In genomic region chr7:76428868-76429805, GRCh38 we compare ENCODE assay signal across 13 cellular contexts. TPM values are rescaled to one million over a fixed set of nuclear protein-coding genes. Genes with fewer than 3 reads are reported as not detected.
DNase-seq lines count a peak whose midpoint lies in the region; TF ChIP-seq lines count a peak whose summit lies in the region.
"Had no signal": no experiment of that assay in that cellular context is flagged by ENCODE, and none has a peak within 500 bp of the region (broad histone marks: within the 10 kb centered on the region; RNA-seq: fewer than 3 reads in every experiment).

No MANE protein-coding gene starts in this region.

- peaks cover 2% of the 10 kb centered on the region for H3K4me1 Mint-ChIP-seq in Calu3 (ENCODE audit: low read depth, unreplicated experiment)

- no peak overlapping the region for H3K4me3 Mint-ChIP-seq in Calu3 (ENCODE audit: low read depth, unreplicated experiment)
- H3K4me3 Mint-ChIP-seq: stimulated activated naive CD8-positive, alpha-beta T cell treated with anti-CD3 and anti-CD28 coated beads, Interleukin-15, Interleukin-2, amounts not matched to agents 100 ng/mL and 50 ng/mL, for 24 hours had no signal

- in situ Hi-C loops in astrocyte of the spinal cord (cut with HindIII; ENCODE audit: low sequenced_read_pairs): no loop called here

- H3K36me3 Mint-ChIP-seq in Calu3 (ENCODE audit: insufficient read depth, unreplicated experiment): peaks cover 6% of the 10 kb centered on the region

- BruUV-seq in Calu3 (replicated peaks; lab: Mats Ljungman, UMichigan): no TSS peak

- intact Hi-C loops in Calu3 (cut with micrococcal nuclease; ENCODE audit: unreplicated experiment): no loop called here

- CTCF ChIA-PET in Calu3 (lab: Charles Lee): interaction anchor here (0.6 kb wide), 1 partner anchor 17 kb away, joined by 3 read pairs; no protein-coding TSS in a partner anchor

- H3K4me3 ChIP-seq in astrocyte of the spinal cord (ENCODE audit: low read depth, low read length) (no peak overlapping the region), coronary artery (no peak overlapping the region)
- H3K4me3 ChIP-seq: BLaER1, gastroesophageal sphincter had no signal

- DNase-seq in AG08395 (ENCODE audit: low spot score) (peak; percentile 22), LHCN-M2 (ENCODE audit: low read depth) (peak; percentile 91), astrocyte of the spinal cord (ENCODE audit: low read depth, low spot score) (peak; percentile 16), kidney tubule cell (ENCODE audit: low spot score) (peak; percentile 13), Calu3 (no peak), coronary artery (ENCODE audit: low spot score) (no peak), DMS53 treated with DMSO at 0.1 percent for 48 hours (lab: John Stamatoyannopoulos, UW; ENCODE audit: unreplicated experiment) (no peak)
- DNase-seq in effector CD4-positive, alpha-beta T cell: no peak
- DNase-seq: amniotic stem cell, NCI-H1436 had no signal

- H3K27ac ChIP-seq in coronary artery: no peak overlapping the region
- H3K27ac ChIP-seq: BLaER1, gastroesophageal sphincter had no signal

- H3K27ac Mint-ChIP-seq in Calu3 (ENCODE audit: unreplicated experiment): no peak overlapping the region
- H3K27ac Mint-ChIP-seq: stimulated activated naive CD8-positive, alpha-beta T cell treated with anti-CD3 and anti-CD28 coated beads, Interleukin-15, Interleukin-2, amounts not matched to agents 100 ng/mL and 50 ng/mL, for 24 hours had no signal

- no peaks in the 10 kb centered on the region for H3K9me3 Mint-ChIP-seq in Calu3 (ENCODE audit: low read depth, unreplicated experiment)
- H3K9me3 Mint-ChIP-seq: stimulated activated naive CD8-positive, alpha-beta T cell treated with anti-CD3 and anti-CD28 coated beads, Interleukin-15, Interleukin-2, amounts not matched to agents 100 ng/mL and 50 ng/mL, for 24 hours had no signal

- H3K27me3 Mint-ChIP-seq in Calu3 (ENCODE audit: unreplicated experiment): no peaks in the 10 kb centered on the region
- H3K27me3 Mint-ChIP-seq: stimulated activated naive CD8-positive, alpha-beta T cell treated with anti-CD3 and anti-CD28 coated beads, Interleukin-15, Interleukin-2, amounts not matched to agents 100 ng/mL and 50 ng/mL, for 24 hours had no signal

- no peak for TF ChIP-seq CTCF in astrocyte of the spinal cord (IDR thresholded peaks at IDR 0.05; ENCODE audit: low read depth, low read length)
- no peak for TF ChIP-seq CTCF in Calu3 (IDR thresholded peaks at IDR 0.05; ENCODE audit: unreplicated experiment)
- no peak for TF ChIP-seq CTCF in coronary artery (IDR thresholded peaks at IDR 0.05)

RNA-seq across cellular contexts. Expression of gene ZP3, which starts 4.4 kb away (rescaled TPM):
- total RNA-seq in LHCN-M2 (2014; rRNA removed): 2.7 TPM in 1 of 2 replicates, not detected in the other
- 12.6 TPM for polyA plus RNA-seq in LHCN-M2 (2012)
- total RNA-seq in Calu3 (2022): 5.4 and 9.4 TPM in 2 replicates

RNA-seq across cellular contexts. Expression of gene SSC4D, which starts 19.6 kb away (rescaled TPM):
- 0.29 and 0.71 TPM in 2 replicates for total RNA-seq in LHCN-M2 (2014; rRNA removed)
- polyA plus RNA-seq in LHCN-M2 (2012): 0.75 TPM
- total RNA-seq in Calu3 (2022): 0.51 TPM in 1 of 2 replicates, not detected in the other

RNA-seq across cellular contexts. Expression of gene DTX2, which starts 32.4 kb away (rescaled TPM):
- total RNA-seq in LHCN-M2 (2014; rRNA removed): 22.4 and 33.0 TPM in 2 replicates
- 22.6 TPM for polyA plus RNA-seq in LHCN-M2 (2012)
- total RNA-seq in Calu3 (2022): 43.6 and 51.7 TPM in 2 replicates

Comparison
In these comparisons a context has a peak if more than half of its experiments do, and no peak if none do; other contexts are left out.
1. DNase-seq: peak in AG08395 (single experiment), LHCN-M2 (single experiment), astrocyte of the spinal cord (single experiment) and kidney tubule cell (single experiment); none in effector CD4-positive, alpha-beta T cell (single experiment), Calu3 (single experiment), coronary artery (single experiment) and DMS53 treated with DMSO at 0.1 percent for 48 hours (single experiment).